In the genomic region with DNA sequence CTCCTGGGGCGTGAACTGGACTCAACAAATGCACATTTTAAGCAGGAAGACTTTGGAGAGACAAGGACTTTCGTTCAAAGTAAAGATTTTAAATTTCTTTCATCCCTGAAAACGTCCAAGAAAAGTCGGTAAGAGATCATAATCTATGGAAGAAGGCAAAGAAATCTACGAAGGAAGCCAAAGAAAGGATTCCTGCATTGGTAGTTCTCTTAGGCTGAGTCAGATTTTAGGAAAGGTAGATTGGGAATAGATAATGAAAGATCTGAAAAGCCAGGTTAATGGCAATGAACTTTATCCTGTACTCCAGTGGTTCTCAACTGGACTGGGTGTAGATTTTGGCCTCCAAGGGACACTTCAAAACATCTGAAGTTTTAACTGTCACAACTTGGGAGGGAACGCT, we compare ENCODE assay signal across 25 cellular contexts. TPM values are rescaled to one million over a fixed set of nuclear protein-coding genes. Genes with fewer than 3 reads are reported as not detected.
DNase-seq lines count a peak whose midpoint lies in the region; ATAC-seq and TF ChIP-seq lines count a peak whose summit lies in the region.
"Had no signal": no experiment of that assay in that cellular context is flagged by ENCODE, and none has a peak within 500 bp of the region (broad histone marks: within the 10 kb centered on the region; RNA-seq: fewer than 3 reads in every experiment).

No MANE protein-coding gene starts in this region.

- no peaks in the 10 kb centered on the region for H3K27me3 Mint-ChIP-seq in activated CD4-positive, alpha-beta T cell treated with anti-CD3 and anti-CD28 coated beads for 36 hours
- no peaks in the 10 kb centered on the region for H3K27me3 Mint-ChIP-seq in activated naive CD8-positive, alpha-beta T cell treated with anti-CD3 and anti-CD28 coated beads, Interleukin-2, amount 10 ng/mL, durations not matched to agents 7 days and 5 days
- H3K27me3 Mint-ChIP-seq in nephron (ENCODE audit: low read depth) (peaks cover 3% of the 10 kb centered on the region), MCF 10A (ENCODE audit: insufficient read depth, unreplicated experiment) (no peaks in the 10 kb centered on the region)

- no peak overlapping the region for H2AFZ ChIP-seq in Karpas-422 (ENCODE audit: low read length)

- H3K36me3 ChIP-seq in Karpas-422 (ENCODE audit: insufficient read depth, low read length): peaks cover 17% of the 10 kb centered on the region
- H3K36me3 ChIP-seq: BE2C, gastrocnemius medialis had no signal

- peak overlapping the region; percentile 9 for H3K4me3 Mint-ChIP-seq in activated CD4-positive, alpha-beta T cell treated with anti-CD3 and anti-CD28 coated beads for 36 hours
- H3K4me3 Mint-ChIP-seq in activated naive CD8-positive, alpha-beta T cell treated with anti-CD3 and anti-CD28 coated beads, Interleukin-2, amount 10 ng/mL, durations not matched to agents 7 days and 5 days: peak overlapping the region; percentile 97
- peak overlapping the region; percentile 64 to 82 (median 69) for H3K4me3 Mint-ChIP-seq in nephron
- no peak overlapping the region for H3K4me3 Mint-ChIP-seq in MCF 10A (ENCODE audit: unreplicated experiment)

- no peaks in the 10 kb centered on the region for H3K9me3 Mint-ChIP-seq in activated CD4-positive, alpha-beta T cell treated with anti-CD3 and anti-CD28 coated beads for 36 hours (ENCODE audit: low read depth)
- H3K9me3 Mint-ChIP-seq in activated naive CD8-positive, alpha-beta T cell treated with anti-CD3 and anti-CD28 coated beads, Interleukin-2, amount 10 ng/mL, durations not matched to agents 7 days and 5 days: peaks cover 1% of the 10 kb centered on the region
- H3K9me3 Mint-ChIP-seq in nephron: no peaks in the 10 kb centered on the region
- no peaks in the 10 kb centered on the region for H3K9me3 Mint-ChIP-seq in MCF 10A (ENCODE audit: unreplicated experiment)
- H3K9me3 Mint-ChIP-seq: H9 had no signal

- no peak overlapping the region for H3K27ac ChIP-seq in Karpas-422 (ENCODE audit: low read length)
- H3K27ac ChIP-seq: gastrocnemius medialis, skin epidermis had no signal

- no peak overlapping the region for H3K9ac ChIP-seq in Karpas-422 (ENCODE audit: low read length)

- POLR2A ChIA-PET in activated CD4-positive, alpha-beta T cell treated with anti-CD3 and anti-CD28 coated beads for 36 hours (lab: Charles Lee): interaction anchor here (0.6 kb wide), 1 partner anchor 749 kb away, joined by 4 read pairs; no protein-coding TSS in a partner anchor
- POLR2A ChIA-PET in activated naive CD8-positive, alpha-beta T cell treated with anti-CD3 and anti-CD28 coated beads, Interleukin-2, amount 10 ng/mL, durations not matched to agents 7 days and 5 days (lab: Charles Lee): no interaction called here
- POLR2A ChIA-PET in MCF 10A (lab: Yijun Ruan, JAX): no interaction called here

- no TSS peak for BruUV-seq in MCF 10A (replicated peaks; lab: Mats Ljungman, UMichigan)

- peaks cover 28% of the 10 kb centered on the region for H3K36me3 Mint-ChIP-seq in activated CD4-positive, alpha-beta T cell treated with anti-CD3 and anti-CD28 coated beads for 36 hours (ENCODE audit: low read depth)
- peaks cover 35% of the 10 kb centered on the region for H3K36me3 Mint-ChIP-seq in activated naive CD8-positive, alpha-beta T cell treated with anti-CD3 and anti-CD28 coated beads, Interleukin-2, amount 10 ng/mL, durations not matched to agents 7 days and 5 days
- peaks cover 34% of the 10 kb centered on the region for H3K36me3 Mint-ChIP-seq in nephron (ENCODE audit: low read depth)
- peaks cover 16% of the 10 kb centered on the region for H3K36me3 Mint-ChIP-seq in MCF 10A (ENCODE audit: insufficient read depth, unreplicated experiment)

- peak overlapping the region; percentile 78 for H3K4me2 ChIP-seq in Karpas-422 (ENCODE audit: low read depth, low read length, poor library complexity, severe bottlenecking)

- H3K4me1 ChIP-seq in Karpas-422 (ENCODE audit: low read length): peaks cover 40% of the 10 kb centered on the region
- H3K4me1 ChIP-seq: BE2C had no signal

- H3K4me1 Mint-ChIP-seq in activated CD4-positive, alpha-beta T cell treated with anti-CD3 and anti-CD28 coated beads for 36 hours: peaks cover 51% of the 10 kb centered on the region
- H3K4me1 Mint-ChIP-seq in activated naive CD8-positive, alpha-beta T cell treated with anti-CD3 and anti-CD28 coated beads, Interleukin-2, amount 10 ng/mL, durations not matched to agents 7 days and 5 days: peaks cover 39% of the 10 kb centered on the region
- H3K4me1 Mint-ChIP-seq in nephron: peaks cover 33% of the 10 kb centered on the region
- H3K4me1 Mint-ChIP-seq in MCF 10A (ENCODE audit: insufficient read depth, unreplicated experiment): peaks cover 34% of the 10 kb centered on the region

- H3K79me2 ChIP-seq in Karpas-422 (ENCODE audit: low read length): peaks cover 80% of the 10 kb centered on the region

- CTCF ChIA-PET in activated CD4-positive, alpha-beta T cell treated with anti-CD3 and anti-CD28 coated beads for 36 hours (lab: Charles Lee): interaction anchor here (1.5 to 9.7 kb wide), 4 partner anchors 16 to 83 kb away, joined by 5 to 93 read pairs (median 8); no protein-coding TSS in a partner anchor
- CTCF ChIA-PET in MCF 10A (lab: Yijun Ruan, JAX): interaction anchor here (0.7 to 3.1 kb wide), 3 partner anchors 19 to 892 kb away, joined by 3 to 27 read pairs (median 3); no protein-coding TSS in a partner anchor

- intact Hi-C loops in activated CD4-positive, alpha-beta T cell treated with anti-CD3 and anti-CD28 coated beads for 36 hours (cut with DNase I, micrococcal nuclease): loop anchor here in 1 of 2 experiments (2.0 kb wide), 1 partner anchor 24 kb away; no protein-coding TSS in a partner anchor
- intact Hi-C loops in MCF 10A (cut with micrococcal nuclease): no loop called here

- H3K27me3 ChIP-seq in Karpas-422 (ENCODE audit: low read length): no peaks in the 10 kb centered on the region
- H3K27me3 ChIP-seq: BE2C, gastrocnemius medialis had no signal

- H4K20me1 ChIP-seq in Karpas-422 (ENCODE audit: insufficient read depth, low read depth, low read length): no peaks in the 10 kb centered on the region

- H3K9me2 ChIP-seq in Karpas-422 (replicated peaks; ENCODE audit: insufficient read depth, low read length): no peaks in the 10 kb centered on the region

- ATAC-seq in activated CD4-positive, alpha-beta T cell treated with anti-CD3 and anti-CD28 coated beads for 36 hours: no peak
- ATAC-seq in activated naive CD8-positive, alpha-beta T cell treated with anti-CD3 and anti-CD28 coated beads, Interleukin-2, amount 10 ng/mL, durations not matched to agents 7 days and 5 days (ENCODE audit: low read depth): no peak
- ATAC-seq: gastrocnemius medialis, Right ventricle myocardium inferior had no signal

- H3K4me3 ChIP-seq in Karpas-422 (ENCODE audit: low read length): no peak overlapping the region
- H3K4me3 ChIP-seq: gastrocnemius medialis, skin epidermis had no signal

- peak overlapping the region; percentile 23 for H3K27ac Mint-ChIP-seq in activated CD4-positive, alpha-beta T cell treated with anti-CD3 and anti-CD28 coated beads for 36 hours
- no peak overlapping the region for H3K27ac Mint-ChIP-seq in activated naive CD8-positive, alpha-beta T cell treated with anti-CD3 and anti-CD28 coated beads, Interleukin-2, amount 10 ng/mL, durations not matched to agents 7 days and 5 days
- H3K27ac Mint-ChIP-seq in nephron: no peak overlapping the region
- no peak overlapping the region for H3K27ac Mint-ChIP-seq in MCF 10A (ENCODE audit: low read depth, unreplicated experiment)

- no peaks in the 10 kb centered on the region for H3K9me3 ChIP-seq in Karpas-422 (ENCODE audit: low read length)
- H3K9me3 ChIP-seq: BE2C, gastrocnemius medialis had no signal

- no peak for DNase-seq in activated CD4-positive, alpha-beta T cell treated with anti-CD3 and anti-CD28 coated beads for 36 hours
- DNase-seq in activated CD4-positive, alpha-beta T cell treated with anti-CD3 and anti-CD28 coated beads for 1 hour: no peak
- DNase-seq in Karpas-422 (no peak), activated gamma-delta T cell treated with Interleukin-2 at 50 U/mL for 16 hours (no peak), MCF 10A (ENCODE audit: unreplicated experiment) (no peak), kidney glomerular epithelial cell (lab: John Stamatoyannopoulos, UW) (no peak)
- DNase-seq in activated naive CD8-positive, alpha-beta T cell treated with anti-CD3 and anti-CD28 coated beads, Interleukin-2, amount 10 ng/mL, durations not matched to agents 7 days and 5 days: no peak
- DNase-seq: activated CD8-positive, alpha-beta memory T cell treated with anti-CD3 and anti-CD28 coated beads for 24 hours; BE2C; gastrocnemius medialis; GF-D8; H9; NCI-H1436; NCI-H2171; NCI-H526 treated with DMSO at 0.1 percent for 48 hours; stimulated activated CD4-positive, alpha-beta T cell treated with anti-CD3 and anti-CD28 coated beads, Interleukin-2, amount 100 ng/mL, for 48 hours had no signal

- TF ChIP-seq CTCF in nephron (IDR thresholded peaks at IDR 0.05; ENCODE audit: unreplicated experiment in 3 of 3) (no peak), MCF 10A (IDR thresholded peaks at IDR 0.05; ENCODE audit: unreplicated experiment) (no peak)

RNA-seq across cellular contexts. Expression of a gene that starts 2.4 kb away (rescaled TPM):
- total RNA-seq in activated CD4-positive, alpha-beta T cell treated with anti-CD3 and anti-CD28 coated beads for 36 hours: 10 to 100 TPM; 56.6 to 62.0 TPM
- 79.3 and 102 TPM in 2 replicates for total RNA-seq in Karpas-422 (2014; rRNA removed; shearing (Covaris generic); ENCODE audit: low replicate concordance)
- 10 to 100 TPM; 76.7 to 81.6 TPM for total RNA-seq in activated naive CD8-positive, alpha-beta T cell treated with anti-CD3 and anti-CD28 coated beads, Interleukin-2, amount 10 ng/mL, durations not matched to agents 7 days and 5 days
- total RNA-seq in MCF 10A (2022): 20.6 and 22.3 TPM in 2 replicates

RNA-seq across cellular contexts. Expression of a gene that starts 3.1 kb away (rescaled TPM):
- 10 to 100 TPM; 25.4 to 31.3 TPM for total RNA-seq in activated CD4-positive, alpha-beta T cell treated with anti-CD3 and anti-CD28 coated beads for 36 hours
- 37.7 and 50.1 TPM in 2 replicates for total RNA-seq in Karpas-422 (2014; rRNA removed; shearing (Covaris generic); ENCODE audit: low replicate concordance)
- total RNA-seq in activated naive CD8-positive, alpha-beta T cell treated with anti-CD3 and anti-CD28 coated beads, Interleukin-2, amount 10 ng/mL, durations not matched to agents 7 days and 5 days: 10 to 100 TPM; 18.8 to 20.2 TPM
- 39.1 and 41.2 TPM in 2 replicates for total RNA-seq in MCF 10A (2022)

RNA-seq across cellular contexts. Expression of a gene that starts 49.1 kb away (rescaled TPM):
- total RNA-seq in activated CD4-positive, alpha-beta T cell treated with anti-CD3 and anti-CD28 coated beads for 36 hours: not detected
- not detected in 2 replicates for total RNA-seq in Karpas-422 (2014; rRNA removed; shearing (Covaris generic); ENCODE audit: low replicate concordance)
- not detected for total RNA-seq in activated naive CD8-positive, alpha-beta T cell treated with anti-CD3 and anti-CD28 coated beads, Interleukin-2, amount 10 ng/mL, durations not matched to agents 7 days and 5 days
- not detected in 2 replicates for total RNA-seq in MCF 10A (2022)
- total RNA-seq: A172, epithelial cell of proximal tubule, gastrocnemius medialis, H9, mesenteric fat pad, pulmonary artery endothelial cell, Right ventricle myocardium inferior, subcutaneous adipose tissue, urinary bladder had no signal

RNA-seq across cellular contexts. Expression of a gene that starts 53.5 kb away (rescaled TPM):
- 10 to 100 TPM; 19.0 to 24.4 TPM for total RNA-seq in activated CD4-positive, alpha-beta T cell treated with anti-CD3 and anti-CD28 coated beads for 36 hours
- total RNA-seq in Karpas-422 (2014; rRNA removed; shearing (Covaris generic); ENCODE audit: low replicate concordance): 46.5 and 87.4 TPM in 2 replicates
- total RNA-seq in activated naive CD8-positive, alpha-beta T cell treated with anti-CD3 and anti-CD28 coated beads, Interleukin-2, amount 10 ng/mL, durations not matched to agents 7 days and 5 days: 10 to 100 TPM; 16.9 to 19.5 TPM
- 15.8 and 20.1 TPM in 2 replicates for total RNA-seq in MCF 10A (2022)
